11 cellular contexts compared by ENCODE assay signal in genomic region chr4:127624176-127624575, GRCh38. TPM values are rescaled to one million over a fixed set of nuclear protein-coding genes. Genes with fewer than 3 reads are reported as not detected.
DNase-seq lines count a peak whose midpoint lies in the region; ATAC-seq and TF ChIP-seq lines count a peak whose summit lies in the region.
"Had no signal": no experiment of that assay in that cellular context is flagged by ENCODE, and none has a peak within 500 bp of the region (broad histone marks: within the 10 kb centered on the region; RNA-seq: fewer than 3 reads in every experiment).

No MANE protein-coding gene starts in this region.

- no peaks in the 10 kb centered on the region for H3K79me2 ChIP-seq in OCI-LY7 (ENCODE audit: insufficient read depth, low read depth, low read length)

- H2AFZ ChIP-seq in OCI-LY7 (ENCODE audit: low read length): no peak overlapping the region

- peaks cover 36% of the 10 kb centered on the region for H3K27me3 Mint-ChIP-seq in neural crest cell (ENCODE audit: low read depth)

- H3K27ac ChIP-seq in AG04450 (ENCODE audit: low read depth, low read length): no peak overlapping the region
- H3K27ac ChIP-seq in coronary artery: no peak overlapping the region
- no peak overlapping the region for H3K27ac ChIP-seq in OCI-LY7 (ENCODE audit: low read depth, low read length, poor library complexity, severe bottlenecking)

- H3K4me3 ChIP-seq in AG04450 (ENCODE audit: low read depth, low read length): peak overlapping the region; percentile 18
- peak overlapping the region; percentile 51 for H3K4me3 ChIP-seq in MG63
- H3K4me3 ChIP-seq in coronary artery: peak overlapping the region; percentile 77
- H3K4me3 ChIP-seq in OCI-LY7 (ENCODE audit: low read depth, low read length, poor library complexity, severe bottlenecking): no peak overlapping the region

- H3K36me3 Mint-ChIP-seq in neural crest cell (ENCODE audit: low read depth): no peaks in the 10 kb centered on the region
- H3K36me3 Mint-ChIP-seq: activated CD8-positive, alpha-beta memory T cell treated with anti-CD3 and anti-CD28 coated beads, Interleukin-2, amount 10 ng/mL, durations not matched to agents 7 days and 5 days had no signal

- no peaks in the 10 kb centered on the region for H3K9me3 Mint-ChIP-seq in neural crest cell

- POLR2A ChIA-PET in AG04450 (lab: Yijun Ruan, JAX) (interaction anchor here (0.9 to 2.5 kb wide), 2 partner anchors 8 to 10 kb away, joined by 5 to 19 read pairs; partner anchors contain the start of gene INTU), OCI-LY7 (lab: Charles Lee) (no interaction called here)

- H3K9me3 ChIP-seq in AG04450 (ENCODE audit: control insufficient read depth, insufficient read depth, low read length) (no peaks in the 10 kb centered on the region; the same call in 1 of the 2 replicates), MG63 (no peaks in the 10 kb centered on the region), OCI-LY7 (ENCODE audit: low read length) (no peaks in the 10 kb centered on the region)

- no peaks in the 10 kb centered on the region for H3K4me1 ChIP-seq in OCI-LY7 (ENCODE audit: insufficient read depth, low read length, poor library complexity, severe bottlenecking)

- H4K20me1 ChIP-seq in OCI-LY7 (ENCODE audit: insufficient read depth, low read length): no peaks in the 10 kb centered on the region

- CTCF ChIA-PET in AG04450 (lab: Charles Lee): interaction anchor here (0.5 to 3.6 kb wide), 5 partner anchors 8 to 1257 kb away, joined by 3 to 39 read pairs (median 5); partner anchors contain the start of gene INTU
- CTCF ChIA-PET in OCI-LY7 (lab: Charles Lee; ENCODE audit: unreplicated experiment): no interaction called here

- H3K4me3 Mint-ChIP-seq in neural crest cell: peak overlapping the region; percentile 94

- peak overlapping the region; percentile 53 for H3K27ac Mint-ChIP-seq in neural crest cell (ENCODE audit: unreplicated experiment)
- H3K27ac Mint-ChIP-seq: activated CD8-positive, alpha-beta memory T cell treated with anti-CD3 and anti-CD28 coated beads, Interleukin-2, amount 10 ng/mL, durations not matched to agents 7 days and 5 days; naive B cell had no signal

- H3K27me3 ChIP-seq in AG04450 (ENCODE audit: control insufficient read depth, insufficient read depth, low read length) (no peaks in the 10 kb centered on the region), MG63 (no peaks in the 10 kb centered on the region)

- H3K36me3 ChIP-seq in MG63 (no peaks in the 10 kb centered on the region), OCI-LY7 (ENCODE audit: insufficient read depth, low read length) (no peaks in the 10 kb centered on the region)

- DNase-seq in AG04450 (ENCODE audit: low read depth, low spot score): no peak
- no peak for DNase-seq in MG63
- DNase-seq in coronary artery (ENCODE audit: low spot score): no peak
- DNase-seq in neural crest cell (ENCODE audit: low read depth, low spot score): no peak
- no peak for DNase-seq in OCI-LY7 (ENCODE audit: low spot score)
- no peak for DNase-seq in kidney tubule cell (ENCODE audit: low spot score)
- DNase-seq: activated CD8-positive, alpha-beta memory T cell treated with anti-CD3 and anti-CD28 coated beads, Interleukin-2, amount 10 ng/mL, durations not matched to agents 7 days and 5 days; naive B cell; NCI-H2029 had no signal

- no peaks in the 10 kb centered on the region for H3K9me2 ChIP-seq in OCI-LY7 (ENCODE audit: insufficient read depth, low read length)

- ATAC-seq in GM18870 (IDR thresholded peaks at IDR 0.05; ENCODE audit: unreplicated experiment) (no peak), GM21447 (IDR thresholded peaks at IDR 0.05; ENCODE audit: unreplicated experiment) (no peak)
- ATAC-seq: activated CD8-positive, alpha-beta memory T cell treated with anti-CD3 and anti-CD28 coated beads, Interleukin-2, amount 10 ng/mL, durations not matched to agents 7 days and 5 days had no signal

- no peak overlapping the region for H3K4me2 ChIP-seq in OCI-LY7 (ENCODE audit: low read length)

- intact Hi-C loops in OCI-LY7 (cut with micrococcal nuclease; ENCODE audit: unreplicated experiment): no loop called here

- TF ChIP-seq CTCF in AG04450 (IDR thresholded peaks at IDR 0.05; ENCODE audit: low read depth, low read length): no peak
- no peak for TF ChIP-seq CTCF in coronary artery (IDR thresholded peaks at IDR 0.05)
- TF ChIP-seq CTCF in neural crest cell (conservative IDR thresholded peaks at IDR 0.05): no peak
- TF ChIP-seq CTCF in OCI-LY7 (conservative IDR thresholded peaks at IDR 0.05; ENCODE audit: low read length): no peak

- peaks cover 23% of the 10 kb centered on the region for H3K4me1 Mint-ChIP-seq in neural crest cell

- no TSS peak for BruUV-seq in OCI-LY7 (replicated peaks; lab: Mats Ljungman, UMichigan)

RNA-seq across cellular contexts. Expression of gene INTU, which starts 8.6 kb away (rescaled TPM):
- 7.8 and 11.1 TPM in 2 replicates for polyA plus RNA-seq in AG04450 (2011; rRNA removed)
- polyA minus RNA-seq in AG04450 (2011; rRNA and poly(A)+ RNA removed): 10.9 and 18.0 TPM in 2 replicates
- total RNA-seq in MG63 (2014; rRNA removed; shearing (Covaris generic); ENCODE audit: low replicate concordance): 1.2 TPM in 2 replicates
- total RNA-seq in neural crest cell (18.5 and 19.4 TPM in 2 replicates), OCI-LY7 (2022) (not detected in 2 replicates)
- total RNA-seq in OCI-LY7 (2014; rRNA removed; shearing (Covaris generic)): not detected in 2 replicates
